Comparison of ENCODE assay signal across 15 cellular contexts in the genomic region with DNA sequence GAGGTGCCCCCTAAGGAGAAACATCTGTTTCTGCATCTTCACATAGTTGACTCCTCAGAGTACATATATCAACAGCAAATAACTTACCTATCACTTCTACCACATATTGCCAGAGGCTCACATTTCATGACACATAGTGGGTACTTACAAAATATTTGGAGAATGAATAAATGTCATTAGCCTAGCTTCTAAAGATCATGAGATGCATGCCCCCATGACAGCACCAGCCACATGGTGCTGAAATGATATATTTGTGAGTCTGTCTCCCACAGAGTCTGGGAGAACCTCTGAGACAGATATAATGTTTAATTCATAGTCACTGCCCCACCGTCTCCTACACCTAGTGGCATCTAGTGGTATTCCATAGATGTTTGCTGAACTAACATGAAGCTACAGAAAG.
"Had no signal": no experiment of that assay in that cellular context is flagged by ENCODE, and none has a peak within 500 bp of the region (broad histone marks: within the 10 kb centered on the region; RNA-seq: fewer than 3 reads in every experiment).

No MANE protein-coding gene starts in this region.

- ATAC-seq: lower lobe of right lung, right cardiac atrium had no signal

- H3K4me3 Mint-ChIP-seq: activated naive CD8-positive, alpha-beta T cell; brain; central memory CD8-positive, alpha-beta T cell; naive B cell had no signal

- H3K27ac ChIP-seq: lower lobe of right lung, thyroid gland had no signal

- H3K4me2 ChIP-seq: smooth muscle cell had no signal

- H3K9me3 ChIP-seq: lower lobe of right lung, thyroid gland had no signal

- H3K27me3 ChIP-seq: thyroid gland had no signal

- DNase-seq: activated CD4-positive, alpha-beta T cell treated with anti-CD3 and anti-CD28 coated beads, Interleukin-2, amount 50 U/mL, for 4 hours; activated CD4-positive, CD25-positive, alpha-beta regulatory T cell treated with anti-CD3 and anti-CD28 coated beads, Interleukin-2, amount 50 U/mL, for 72 hours; activated effector memory CD4-positive, alpha-beta T cell treated with Interleukin-2 at 50 U/mL for 16 hours; activated T-cell treated with anti-CD3 and anti-CD28 coated beads, Interleukin-2, amount 50 U/mL, for 1 hour; amygdala; cortex of kidney; effector CD8-positive, alpha-beta T cell; lower lobe of right lung; naive B cell; right cardiac atrium; thyroid gland had no signal

- H3K27ac Mint-ChIP-seq: activated naive CD8-positive, alpha-beta T cell; brain; naive B cell had no signal

- H3K27me3 Mint-ChIP-seq: central memory CD8-positive, alpha-beta T cell; naive B cell had no signal

- H3K36me3 Mint-ChIP-seq: activated naive CD8-positive, alpha-beta T cell; brain had no signal

- H3K4me1 Mint-ChIP-seq: brain; central memory CD8-positive, alpha-beta T cell had no signal

- H3K4me1 ChIP-seq: lower lobe of right lung, thyroid gland had no signal

- H3K4me3 ChIP-seq: lower lobe of right lung, smooth muscle cell, thyroid gland had no signal

- H3K36me3 ChIP-seq: lower lobe of right lung, thyroid gland had no signal
